Comparison of ENCODE assay signal across 23 cellular contexts in genomic region chr12:90153827-90154226, GRCh38.
"Had no signal": no experiment of that assay in that cellular context is flagged by ENCODE, and none has a peak within 500 bp of the region (broad histone marks: within the 10 kb centered on the region; RNA-seq: fewer than 3 reads in every experiment).

No MANE protein-coding gene starts in this region.

- H2AFZ ChIP-seq: parathyroid adenoma had no signal

- H3K36me3 Mint-ChIP-seq: naive B cell, neural progenitor cell had no signal

- H3K79me2 ChIP-seq: parathyroid adenoma had no signal

- H3K4me1 Mint-ChIP-seq: naive B cell had no signal

- H3K9me3 ChIP-seq: gastrocnemius medialis, lower lobe of right lung, right lobe of liver, suprapubic skin, transverse colon, vagina had no signal

- H3K27ac Mint-ChIP-seq: effector memory CD8-positive, alpha-beta T cell; nephron; neural progenitor cell; progenitor cell of endocrine pancreas; stimulated activated naive CD8-positive, alpha-beta T cell treated with anti-CD3 and anti-CD28 coated beads, Interleukin-15, amount 100 ng/mL, for 72 hours had no signal

- H3K9me3 Mint-ChIP-seq: effector memory CD8-positive, alpha-beta T cell; nephron; stimulated activated naive CD8-positive, alpha-beta T cell treated with anti-CD3 and anti-CD28 coated beads, Interleukin-15, amount 100 ng/mL, for 72 hours had no signal

- ATAC-seq: effector memory CD8-positive, alpha-beta T cell; gastrocnemius medialis; left ventricle myocardium superior; lower lobe of right lung; right lobe of liver; stimulated activated naive CD8-positive, alpha-beta T cell treated with anti-CD3 and anti-CD28 coated beads, Interleukin-15, amount 100 ng/mL, for 72 hours had no signal

- H3K4me3 Mint-ChIP-seq: effector memory CD8-positive, alpha-beta T cell; naive B cell; nephron; neural progenitor cell; stimulated activated naive CD8-positive, alpha-beta T cell treated with anti-CD3 and anti-CD28 coated beads, Interleukin-15, amount 100 ng/mL, for 72 hours had no signal

- H3K27me3 Mint-ChIP-seq: progenitor cell of endocrine pancreas; stimulated activated naive CD8-positive, alpha-beta T cell treated with anti-CD3 and anti-CD28 coated beads, Interleukin-15, amount 100 ng/mL, for 72 hours had no signal

- H3K4me2 ChIP-seq: neural progenitor cell, smooth muscle cell had no signal

- H3K27me3 ChIP-seq: gastrocnemius medialis, neural progenitor cell, right lobe of liver, suprapubic skin, transverse colon, vagina had no signal

- H3K9ac ChIP-seq: neural progenitor cell, parathyroid adenoma had no signal

- H3K4me3 ChIP-seq: gastrocnemius medialis, lower lobe of right lung, neural progenitor cell, right lobe of liver, smooth muscle cell, suprapubic skin, transverse colon, vagina had no signal

- H3K27ac ChIP-seq: gastrocnemius medialis, lower lobe of right lung, neural progenitor cell, parathyroid adenoma, right lobe of liver, suprapubic skin, transverse colon, vagina had no signal

- H3K4me1 ChIP-seq: gastrocnemius medialis, lower lobe of right lung, parathyroid adenoma, right lobe of liver, suprapubic skin, transverse colon, vagina had no signal

- DNase-seq: cortex of kidney; effector memory CD8-positive, alpha-beta T cell; erythroblast; gastrocnemius medialis; head of caudate nucleus; left ventricle myocardium superior; lower lobe of right lung; naive B cell; right lobe of liver; stimulated activated CD4-positive, alpha-beta T cell treated with anti-CD3 and anti-CD28 coated beads, Interleukin-12 subunit alpha, Interleukin-12 subunit beta, amount 100 ng/mL, for 4 hours; stimulated activated CD4-positive, alpha-beta T cell treated with anti-CD3 and anti-CD28 coated beads, Interleukin-1b, Interleukin-23, amount 100 ng/mL, for 48 hours; stimulated activated CD4-positive, alpha-beta T cell treated with anti-CD3 and anti-CD28 coated beads, Interleukin-4, amount 100 ng/mL, for 1 hour; stimulated activated CD8-positive, alpha-beta memory T cell treated with anti-CD3 and anti-CD28 coated beads, Interleukin-4, amount 100 ng/mL, for 48 hours; stimulated activated naive CD4-positive, alpha-beta T cell; stimulated activated naive CD8-positive, alpha-beta T cell treated with anti-CD3 and anti-CD28 coated beads, Interleukin-15, amount 100 ng/mL, for 72 hours; transverse colon had no signal

- H3K36me3 ChIP-seq: gastrocnemius medialis, lower lobe of right lung, neural progenitor cell, right lobe of liver, suprapubic skin, transverse colon, vagina had no signal
